26 cellular contexts compared by ENCODE assay signal in genomic region chr18:74179623-74180199, GRCh38. TPM values are rescaled to one million over a fixed set of nuclear protein-coding genes. Genes with fewer than 3 reads are reported as not detected.
A peak's percentile ranks its signal among the peaks of the same experiment; 100 is the strongest.
DNase-seq lines count a peak whose midpoint lies in the region; ATAC-seq, FAIRE-seq and TF ChIP-seq lines count a peak whose summit lies in the region.
"Had no signal": no experiment of that assay in that cellular context is flagged by ENCODE, and none has a peak within 500 bp of the region (broad histone marks: within the 10 kb centered on the region; RNA-seq: fewer than 3 reads in every experiment).

No MANE protein-coding gene starts in this region.

- H3K27ac ChIP-seq in pancreas (no peak overlapping the region), GM23248 (no peak overlapping the region)
- H3K27ac ChIP-seq: A549; BLaER1 treated with 17β-estradiol and CSF1 and Interleukin-3, amounts not matched to agents 10 nM and 100 nM had no signal

- no peak for ATAC-seq in Right ventricle myocardium superior (ENCODE audit: poor library complexity)
- ATAC-seq in left lobe of liver = peak; percentile 93
- ATAC-seq in stimulated activated effector memory CD8-positive, alpha-beta T cell treated with anti-CD3 and anti-CD28 coated beads, Interleukin-12 subunit alpha, Interleukin-12 subunit beta, amount 100 ng/mL, for 72 hours = peak; percentile 42
- no peak for ATAC-seq in pancreas
- ATAC-seq: A549, GM12878 had no signal

- H3K4me3 Mint-ChIP-seq in stimulated activated effector memory CD8-positive, alpha-beta T cell treated with anti-CD3 and anti-CD28 coated beads, Interleukin-12 subunit alpha, Interleukin-12 subunit beta, amount 100 ng/mL, for 72 hours = no peak overlapping the region
- no peak overlapping the region for H3K4me3 Mint-ChIP-seq in activated naive CD8-positive, alpha-beta T cell treated with anti-CD3 and anti-CD28 coated beads for 36 hours
- H3K4me3 Mint-ChIP-seq: CD14-positive monocyte; CD4-positive, alpha-beta T cell; CD8-positive, alpha-beta memory T cell; HFFc6 had no signal

- H3K9me2 ChIP-seq in GM23248 (ENCODE audit: insufficient read depth) = no peaks in the 10 kb centered on the region

- 69 to 84% methylated on average over 10 of the region's 10 CpGs for WGBS in pancreas, 2 donors
- WGBS in GM23248 (ENCODE audit: low coverage in 1 of 2, low lambda C conversion rate in 2 of 2, missing lambda C conversion rate in 2 of 2), 2 experiments = 62 to 75% methylated on average over 10 of the region's 10 CpGs

- no peaks in the 10 kb centered on the region for H4K20me1 ChIP-seq in GM23248 (ENCODE audit: insufficient read depth)
- H4K20me1 ChIP-seq: BLaER1 treated with 17β-estradiol and CSF1 and Interleukin-3, amounts not matched to agents 10 nM and 100 nM had no signal

- H3K27me3 Mint-ChIP-seq in activated naive CD8-positive, alpha-beta T cell treated with anti-CD3 and anti-CD28 coated beads for 36 hours = peaks cover 12% of the 10 kb centered on the region

- in situ Hi-C loops in GM23248 (cut with MboI) = loop anchor here (25.0 kb wide), 2 partner anchors 308 to 383 kb away; partner anchors contain the start of gene CNDP2

- peak; percentile 56 for DNase-seq in cardiac septum (ENCODE audit: low spot score)
- no peak for DNase-seq in Right ventricle myocardium superior
- DNase-seq in left lobe of liver (ENCODE audit: low spot score) = no peak
- DNase-seq in stimulated activated effector memory CD8-positive, alpha-beta T cell treated with anti-CD3 and anti-CD28 coated beads, Interleukin-12 subunit alpha, Interleukin-12 subunit beta, amount 100 ng/mL, for 72 hours (ENCODE audit: low spot score in 2 of 2) = no peak
- DNase-seq in activated naive CD8-positive, alpha-beta T cell treated with anti-CD3 and anti-CD28 coated beads for 36 hours = no peak
- DNase-seq in pancreas = no peak
- no peak for DNase-seq in GM23248
- DNase-seq: 8988T; ACHN; AML-193; BE2C; CD4-positive, alpha-beta T cell; CD8-positive, alpha-beta memory T cell; DMS 273 treated with DMSO at 0.1 percent for 48 hours; DMS79; EL; GDM1; GOT3; HFFc6 had no signal

- no peaks in the 10 kb centered on the region for H3K9me3 Mint-ChIP-seq in stimulated activated effector memory CD8-positive, alpha-beta T cell treated with anti-CD3 and anti-CD28 coated beads, Interleukin-12 subunit alpha, Interleukin-12 subunit beta, amount 100 ng/mL, for 72 hours
- H3K9me3 Mint-ChIP-seq in activated naive CD8-positive, alpha-beta T cell treated with anti-CD3 and anti-CD28 coated beads for 36 hours = no peaks in the 10 kb centered on the region
- H3K9me3 Mint-ChIP-seq: CD4-positive, alpha-beta T cell; CD8-positive, alpha-beta memory T cell had no signal

- H3K79me2 ChIP-seq in GM23248 (ENCODE audit: insufficient read depth) = no peaks in the 10 kb centered on the region

- no peak for TF ChIP-seq CTCF in pancreas (IDR thresholded peaks at IDR 0.05)

- H3K36me3 Mint-ChIP-seq in stimulated activated effector memory CD8-positive, alpha-beta T cell treated with anti-CD3 and anti-CD28 coated beads, Interleukin-12 subunit alpha, Interleukin-12 subunit beta, amount 100 ng/mL, for 72 hours = no peaks in the 10 kb centered on the region
- H3K36me3 Mint-ChIP-seq in activated naive CD8-positive, alpha-beta T cell treated with anti-CD3 and anti-CD28 coated beads for 36 hours = no peaks in the 10 kb centered on the region
- H3K36me3 Mint-ChIP-seq: CD14-positive monocyte; CD8-positive, alpha-beta memory T cell had no signal

- H3K4me1 ChIP-seq in pancreas = no peaks in the 10 kb centered on the region
- H3K4me1 ChIP-seq in GM23248 (ENCODE audit: insufficient read depth) = no peaks in the 10 kb centered on the region
- H3K4me1 ChIP-seq: A549; BE2C; BLaER1 treated with 17β-estradiol and CSF1 and Interleukin-3, amounts not matched to agents 10 nM and 100 nM; HAP-1 had no signal

- H3K9me3 ChIP-seq in pancreas (no peaks in the 10 kb centered on the region), GM23248 (ENCODE audit: low read depth) (no peaks in the 10 kb centered on the region)
- H3K9me3 ChIP-seq: A549; BE2C; BLaER1 treated with 17β-estradiol and CSF1 and Interleukin-3, amounts not matched to agents 10 nM and 100 nM; HAP-1 had no signal

- H2AFZ ChIP-seq in GM23248 = no peak overlapping the region

- FAIRE-seq in pancreas (lab: Jason Lieb, UNC) = no peak
- FAIRE-seq: A549, GM12878, GM18507, H54 had no signal

- H3F3A ChIP-seq in GM23248 (ENCODE audit: insufficient read depth) = no peaks in the 10 kb centered on the region

- H3K4me3 ChIP-seq in pancreas (no peak overlapping the region), GM23248 (no peak overlapping the region)
- H3K4me3 ChIP-seq: A549; BLaER1 treated with 17β-estradiol and CSF1 and Interleukin-3, amounts not matched to agents 10 nM and 100 nM; GM12878; HAP-1 had no signal

- H3K27ac Mint-ChIP-seq in stimulated activated effector memory CD8-positive, alpha-beta T cell treated with anti-CD3 and anti-CD28 coated beads, Interleukin-12 subunit alpha, Interleukin-12 subunit beta, amount 100 ng/mL, for 72 hours = no peak overlapping the region
- no peak overlapping the region for H3K27ac Mint-ChIP-seq in activated naive CD8-positive, alpha-beta T cell treated with anti-CD3 and anti-CD28 coated beads for 36 hours
- H3K27ac Mint-ChIP-seq: CD14-positive monocyte; CD4-positive, alpha-beta T cell; HFFc6 had no signal

- intact Hi-C loops in cardiac septum (cut with DNase I) (no loop called here), Right ventricle myocardium superior (cut with DNase I) (no loop called here), pancreas (cut with DNase I) (no loop called here)

- no peak overlapping the region for H3K9ac ChIP-seq in GM23248
- H3K9ac ChIP-seq: BLaER1 treated with 17β-estradiol and CSF1 and Interleukin-3, amounts not matched to agents 10 nM and 100 nM had no signal

- no peaks in the 10 kb centered on the region for H3K36me3 ChIP-seq in pancreas
- H3K36me3 ChIP-seq in GM23248 (ENCODE audit: low read depth) = no peaks in the 10 kb centered on the region
- H3K36me3 ChIP-seq: BE2C; BLaER1 treated with 17β-estradiol and CSF1 and Interleukin-3, amounts not matched to agents 10 nM and 100 nM; HAP-1 had no signal

- H3K4me2 ChIP-seq in GM23248 (ENCODE audit: unreplicated experiment) = no peak overlapping the region
- H3K4me2 ChIP-seq: A549; BLaER1 treated with 17β-estradiol and CSF1 and Interleukin-3, amounts not matched to agents 10 nM and 100 nM had no signal

- H3K27me3 ChIP-seq in pancreas (no peaks in the 10 kb centered on the region), GM23248 (replicated peaks; ENCODE audit: insufficient read depth) (peaks cover 34% of the 10 kb centered on the region)
- H3K27me3 ChIP-seq: BLaER1 treated with 17β-estradiol and CSF1 and Interleukin-3, amounts not matched to agents 10 nM and 100 nM had no signal

- no peaks in the 10 kb centered on the region for H3K4me1 Mint-ChIP-seq in stimulated activated effector memory CD8-positive, alpha-beta T cell treated with anti-CD3 and anti-CD28 coated beads, Interleukin-12 subunit alpha, Interleukin-12 subunit beta, amount 100 ng/mL, for 72 hours
- H3K4me1 Mint-ChIP-seq in activated naive CD8-positive, alpha-beta T cell treated with anti-CD3 and anti-CD28 coated beads for 36 hours = no peaks in the 10 kb centered on the region
- H3K4me1 Mint-ChIP-seq: CD8-positive, alpha-beta memory T cell had no signal

RNA-seq across cellular contexts. Expression of gene TIMM21, which starts 31.4 kb away (rescaled TPM):
- 105 TPM for total RNA-seq in cardiac septum
- total RNA-seq in Right ventricle myocardium superior = 158 TPM
- 18.2 TPM for total RNA-seq in left lobe of liver
- 10 to 100 TPM; 78.1 to 79.0 TPM for total RNA-seq in activated naive CD8-positive, alpha-beta T cell treated with anti-CD3 and anti-CD28 coated beads for 36 hours
- total RNA-seq in pancreas = 10 to 100 TPM in 3 of 6 donors, 1 to 10 TPM in 3; 6.0 to 13.3 (median 10.0) TPM
- polyA plus RNA-seq in pancreas = 10 to 100 TPM in 1 of 2 donors, 1 to 10 TPM in 1; 7.5 to 14.3 TPM
- total RNA-seq in GM23248 (2014; rRNA removed; shearing (Covaris generic)) = 27.6 and 32.1 TPM in 2 replicates
- 88.0 and 91.6 TPM in 2 replicates for polyA plus RNA-seq in GM23248 (2016; fragmentation: Nextera tagmentation; extraction: Ambion mirVana)

RNA-seq across cellular contexts. Expression of gene FBXO15, which starts 32.1 kb away (rescaled TPM):
- total RNA-seq in cardiac septum (0.51 TPM), Right ventricle myocardium superior (not detected), left lobe of liver (0.58 TPM), pancreas (1 to 10 TPM in 1 of 6 donors, under 1 TPM in 5; 0.37 to 2.5 (median 0.71) TPM)
- total RNA-seq in activated naive CD8-positive, alpha-beta T cell treated with anti-CD3 and anti-CD28 coated beads for 36 hours = 1 to 10 TPM; 3.0 to 3.8 TPM
- polyA plus RNA-seq in pancreas (1 to 10 TPM; 1.3 to 7.1 TPM), GM23248 (2016; fragmentation: Nextera tagmentation; extraction: Ambion mirVana) (0.54 and 1.1 TPM in 2 replicates)
- 0.22 TPM in 1 of 2 replicates, not detected in the other for total RNA-seq in GM23248 (2014; rRNA removed; shearing (Covaris generic))
- polyA plus RNA-seq: CD14-positive monocyte had no signal

Comparison
In these comparisons a context has a peak if more than half of its experiments do, and no peak if none do; other contexts are left out.
1. ATAC-seq: peak in left lobe of liver (single experiment) and stimulated activated effector memory CD8-positive, alpha-beta T cell treated with anti-CD3 and anti-CD28 coated beads, Interleukin-12 subunit alpha, Interleukin-12 subunit beta, amount 100 ng/mL, for 72 hours (single experiment); none in Right ventricle myocardium superior (single experiment) and pancreas (0 of 4).